In the genomic region with DNA sequence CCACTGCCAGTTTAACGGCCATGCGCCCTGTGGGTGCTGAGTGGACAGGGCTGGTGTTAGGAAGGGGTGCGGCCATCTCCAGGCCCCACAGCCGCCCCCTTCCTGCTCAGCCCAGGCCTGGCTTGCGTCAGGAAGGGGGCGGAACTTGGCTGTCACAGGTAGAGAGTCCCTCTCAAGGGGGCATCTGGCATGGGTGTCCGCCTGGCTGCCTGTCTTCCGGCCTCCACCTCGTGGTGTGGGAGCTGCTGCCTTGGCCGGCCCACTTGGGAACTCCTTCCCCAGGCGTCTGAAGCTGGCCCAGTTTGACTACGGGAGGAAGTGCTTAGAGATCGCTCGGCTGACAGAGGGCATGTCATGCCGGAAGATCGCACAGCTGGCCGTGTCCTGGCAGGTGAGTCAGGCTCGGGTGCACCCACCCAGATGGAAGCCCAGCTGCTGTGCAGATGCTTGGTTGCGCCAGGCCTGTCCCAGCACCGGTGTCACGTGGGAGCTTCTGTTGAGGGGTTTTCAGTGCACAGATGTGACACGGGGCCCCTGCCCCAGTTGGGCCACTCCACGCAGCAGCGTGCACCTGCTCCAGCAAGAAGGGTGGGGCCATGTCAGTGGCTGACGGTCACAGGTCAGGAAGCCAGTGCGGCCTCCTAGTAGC, we compare ENCODE assay signal across 9 cellular contexts. TPM values are rescaled to one million over a fixed set of nuclear protein-coding genes. Genes with fewer than 3 reads are reported as not detected.
DNase-seq lines count a peak whose midpoint lies in the region; ATAC-seq, FAIRE-seq and TF ChIP-seq lines count a peak whose summit lies in the region.
"Had no signal": no experiment of that assay in that cellular context is flagged by ENCODE, and none has a peak within 500 bp of the region (broad histone marks: within the 10 kb centered on the region; RNA-seq: fewer than 3 reads in every experiment).

No MANE protein-coding gene starts in this region.

- no peak for TF ChIP-seq EP300 in HepG2 (IDR thresholded peaks at IDR 0.05; ENCODE audit: low read depth in 2 of 2, low read length in 2 of 2)
- TF ChIP-seq EP300 in HepG2 (CRISPR knock-in tag; IDR thresholded peaks at IDR 0.05; ENCODE audit: borderline replicate concordance), result no peak

- no peaks in the 10 kb centered on the region for H4K20me1 ChIP-seq in HepG2 (ENCODE audit: insufficient read depth, low read length)

- POLR2A ChIA-PET in HepG2 (lab: Yijun Ruan, JAX), result interaction anchor here (0.8 to 1.9 kb wide), 7 partner anchors 9 to 62 kb away, joined by 3 to 11 read pairs (median 4); a partner anchor contains a TSS

- no peaks in the 10 kb centered on the region for H3K36me3 ChIP-seq in HepG2 (replicated peaks in 1 of 2; ENCODE audit: control insufficient read depth in 1 of 2, insufficient read depth in 2 of 2, low read length in 2 of 2)
- H3K36me3 ChIP-seq: brain microvascular endothelial cell had no signal

- 0% methylated on average over 3 of the region's 26 CpGs for WGBS in HepG2 (ENCODE audit: low lambda C conversion rate)

- no peaks in the 10 kb centered on the region for H3K9me3 ChIP-seq in HepG2 (ENCODE audit: low read length)

- H3K9me3 Mint-ChIP-seq in activated T-helper 17 cell treated with anti-CD3 and anti-CD28 coated beads, Interleukin-2, amount 50 U/mL, for 72 hours, result no peaks in the 10 kb centered on the region

- peak; percentile 98 for DNase-seq in COLO668 (lab: John Stamatoyannopoulos, UW; ENCODE audit: unreplicated experiment)
- DNase-seq in HepG2 (ENCODE audit: low spot score), result peak; percentile 51
- no peak for DNase-seq in superior temporal gyrus (ENCODE audit: extremely low spot score)
- no peak for DNase-seq in retina
- DNase-seq: brain microvascular endothelial cell had no signal

- no peaks in the 10 kb centered on the region for H3K36me3 Mint-ChIP-seq in activated T-helper 17 cell treated with anti-CD3 and anti-CD28 coated beads, Interleukin-2, amount 50 U/mL, for 72 hours (ENCODE audit: low read depth)

- peak overlapping the region; percentile 26; the same call in 1 of the 2 replicates for H3K9ac ChIP-seq in HepG2 (ENCODE audit: insufficient read depth, low read depth, low read length)

- no peak for TF ChIP-seq CTCF in HepG2 (CRISPR knock-in tag; IDR thresholded peaks at IDR 0.05)

- CTCF ChIA-PET in HepG2 (lab: Yijun Ruan, JAX; ENCODE audit: low intra/inter-chr PET ratio, low total read pairs), result no interaction called here

- intact Hi-C loops in HepG2 (cut with micrococcal nuclease; ENCODE audit: unreplicated experiment), result no loop called here

- H3K4me3 ChIP-seq in HepG2 (replicated peaks in 1 of 3; ENCODE audit: insufficient read depth in 1 of 3, low read depth in 2 of 3, low read length in 3 of 3), result peak overlapping the region; percentile 33 to 71 (median 49); a peak in 5 of 6 replicates

- in situ Hi-C loops in HepG2 (cut with HindIII; ENCODE audit: extremely low pct_ligation_motif_present, low pct_unique_long_range_greater_than_20kb), result no loop called here

- no peak for FAIRE-seq in HepG2 (lab: Jason Lieb, UNC)

- BruUV-seq in HepG2 (replicated peaks; lab: Mats Ljungman, UMichigan), result no TSS peak

- H3K27me3 ChIP-seq in HepG2 (ENCODE audit: control insufficient read depth in 1 of 2, insufficient read depth in 2 of 2, low read length in 2 of 2), result peaks cover 6 to 16% of the 10 kb centered on the region in 2 experiments; a peak in 4 of 5 replicates
- H3K27me3 ChIP-seq: brain microvascular endothelial cell had no signal

- peak in 1 of 2 experiments; percentile 40; a peak in 1 of 4 replicates for TF ChIP-seq POLR2A in HepG2 (IDR thresholded peaks at IDR 0.05; ENCODE audit: insufficient read depth in 1 of 2, low read depth in 2 of 2, low read length in 2 of 2)

- peak overlapping the region; percentile 61 for H3K4me3 Mint-ChIP-seq in activated T-helper 17 cell treated with anti-CD3 and anti-CD28 coated beads, Interleukin-2, amount 50 U/mL, for 72 hours

- no peak for TF ChIP-seq RAD21 in HepG2 (CRISPR knock-in tag; IDR thresholded peaks at IDR 0.05)

- H3K27me3 Mint-ChIP-seq in activated T-helper 17 cell treated with anti-CD3 and anti-CD28 coated beads, Interleukin-2, amount 50 U/mL, for 72 hours, result peaks cover 3% of the 10 kb centered on the region

- no peaks in the 10 kb centered on the region for H3K79me2 ChIP-seq in HepG2 (ENCODE audit: insufficient read depth, low read length)

- H3K4me1 ChIP-seq in HepG2 (ENCODE audit: insufficient read depth, low read length), result peaks cover 37% of the 10 kb centered on the region

- H3K4me1 Mint-ChIP-seq in activated T-helper 17 cell treated with anti-CD3 and anti-CD28 coated beads, Interleukin-2, amount 50 U/mL, for 72 hours, result no peaks in the 10 kb centered on the region

- no peak overlapping the region for H3K27ac ChIP-seq in HepG2 (ENCODE audit: extremely low read length, insufficient read depth, low read length)
- H3K27ac ChIP-seq: brain microvascular endothelial cell had no signal

- H2AFZ ChIP-seq in HepG2 (ENCODE audit: low read length), result no peak overlapping the region

- ATAC-seq in HG03175 (IDR thresholded peaks at IDR 0.05; ENCODE audit: unreplicated experiment), result peak; percentile 55
- peak; percentile 87 for ATAC-seq in activated T-helper 17 cell treated with anti-CD3 and anti-CD28 coated beads, Interleukin-2, amount 50 U/mL, for 72 hours (replicated peaks)
- peak; percentile 87 for ATAC-seq in HepG2
- ATAC-seq in HG02763 (IDR thresholded peaks at IDR 0.05; ENCODE audit: unreplicated experiment), result no peak
- no peak for ATAC-seq in HG03108 (IDR thresholded peaks at IDR 0.05; ENCODE audit: unreplicated experiment)

- H3K27ac Mint-ChIP-seq in activated T-helper 17 cell treated with anti-CD3 and anti-CD28 coated beads, Interleukin-2, amount 50 U/mL, for 72 hours, result peak overlapping the region; percentile 73

- H3K4me2 ChIP-seq in HepG2 (ENCODE audit: low read depth, low read length), result peak overlapping the region; percentile 77

RNA-seq across cellular contexts. Expression of a gene that starts 9.1 kb away (rescaled TPM):
- 10 to 100 TPM; 24.6 to 55.5 TPM for total RNA-seq in activated T-helper 17 cell treated with anti-CD3 and anti-CD28 coated beads, Interleukin-2, amount 50 U/mL, for 72 hours
- total RNA-seq in HepG2 (2016; rRNA removed; fragmentation: Illumina TruSeq; extraction: Trizol), result 21.1 and 31.1 TPM in 2 replicates
- total RNA-seq in HepG2 (2016; cell fraction: cytosol; rRNA removed; fragmentation: Illumina TruSeq; extraction: Trizol; ENCODE audit: low read depth), result 26.1 and 27.7 TPM in 2 replicates
- 19.1 and 31.9 TPM in 2 replicates for total RNA-seq in HepG2 (2016; cell fraction: insoluble cytoplasmic fraction; rRNA removed; fragmentation: Illumina TruSeq; extraction: Trizol)
- total RNA-seq in HepG2 (2016; cell fraction: membrane; rRNA removed; fragmentation: Illumina TruSeq; extraction: Trizol), result 24.8 and 25.7 TPM in 2 replicates
- total RNA-seq in HepG2 (2016; cell fraction: nucleus; rRNA removed; fragmentation: Illumina TruSeq; extraction: Trizol), result 28.8 and 34.2 TPM in 2 replicates
- polyA plus RNA-seq in HepG2 (2011; rRNA removed), result 9.6 and 15.4 TPM in 2 replicates
- polyA plus RNA-seq in HepG2 (2011; cell fraction: cytosol; rRNA removed), result 7.3 and 12.3 TPM in 2 replicates
- polyA plus RNA-seq in HepG2 (2011; cell fraction: nucleus; rRNA removed), result 82.9 and 84.6 TPM in 2 replicates
- polyA plus RNA-seq in HepG2 (2012), result 9.1 and 14.3 TPM in 2 replicates
- polyA plus RNA-seq in HepG2 (2016; cell fraction: cytosol; fragmentation: Illumina TruSeq; extraction: Trizol; ENCODE audit: low read depth), result 11.2 and 12.2 TPM in 2 replicates
- 22.1 and 23.9 TPM in 2 replicates for polyA plus RNA-seq in HepG2 (2016; cell fraction: insoluble cytoplasmic fraction; fragmentation: Illumina TruSeq; extraction: Trizol; ENCODE audit: low read depth)
- 16.4 and 18.0 TPM in 2 replicates for polyA plus RNA-seq in HepG2 (2016; cell fraction: membrane; fragmentation: Illumina TruSeq; extraction: Trizol; ENCODE audit: low read depth)
- 108 and 128 TPM in 2 replicates for polyA plus RNA-seq in HepG2 (2016; cell fraction: nucleus; fragmentation: Illumina TruSeq; extraction: Trizol; ENCODE audit: insufficient read depth, low read depth)
- 15.4 and 54.9 TPM in 2 replicates for polyA minus RNA-seq in HepG2 (2011; rRNA and poly(A)+ RNA removed; ENCODE audit: low replicate concordance)
- 8.0 and 10.3 TPM in 2 replicates for polyA minus RNA-seq in HepG2 (2011; cell fraction: cytosol; rRNA and poly(A)+ RNA removed)
- polyA minus RNA-seq in HepG2 (2011; cell fraction: nucleus; rRNA and poly(A)+ RNA removed), result 18.0 and 21.1 TPM in 2 replicates

RNA-seq across cellular contexts. Expression of a gene that starts 13.0 kb away (rescaled TPM):
- total RNA-seq in activated T-helper 17 cell treated with anti-CD3 and anti-CD28 coated beads, Interleukin-2, amount 50 U/mL, for 72 hours, result 1 to 10 TPM; 1.4 to 2.1 TPM
- total RNA-seq in HepG2 (2016; rRNA removed; fragmentation: Illumina TruSeq; extraction: Trizol), result 3.2 and 4.7 TPM in 2 replicates
- 2.4 and 4.7 TPM in 2 replicates for total RNA-seq in HepG2 (2016; cell fraction: cytosol; rRNA removed; fragmentation: Illumina TruSeq; extraction: Trizol; ENCODE audit: low read depth)
- 2.7 and 3.3 TPM in 2 replicates for total RNA-seq in HepG2 (2016; cell fraction: insoluble cytoplasmic fraction; rRNA removed; fragmentation: Illumina TruSeq; extraction: Trizol)
- 5.4 and 8.1 TPM in 2 replicates for total RNA-seq in HepG2 (2016; cell fraction: membrane; rRNA removed; fragmentation: Illumina TruSeq; extraction: Trizol)
- 1.2 and 2.1 TPM in 2 replicates for total RNA-seq in HepG2 (2016; cell fraction: nucleus; rRNA removed; fragmentation: Illumina TruSeq; extraction: Trizol)
- polyA plus RNA-seq in HepG2 (2011; rRNA removed), result 2.4 and 3.5 TPM in 2 replicates
- 3.5 and 3.6 TPM in 2 replicates for polyA plus RNA-seq in HepG2 (2011; cell fraction: cytosol; rRNA removed)
- polyA plus RNA-seq in HepG2 (2011; cell fraction: nucleus; rRNA removed), result 1.7 and 1.9 TPM in 2 replicates
- polyA plus RNA-seq in HepG2 (2012), result 3.2 and 4.4 TPM in 2 replicates
- 5.2 and 8.6 TPM in 2 replicates for polyA plus RNA-seq in HepG2 (2016; cell fraction: cytosol; fragmentation: Illumina TruSeq; extraction: Trizol; ENCODE audit: low read depth)
- 4.6 and 4.8 TPM in 2 replicates for polyA plus RNA-seq in HepG2 (2016; cell fraction: insoluble cytoplasmic fraction; fragmentation: Illumina TruSeq; extraction: Trizol; ENCODE audit: low read depth)
- polyA plus RNA-seq in HepG2 (2016; cell fraction: membrane; fragmentation: Illumina TruSeq; extraction: Trizol; ENCODE audit: low read depth), result 8.3 TPM in 2 replicates
- polyA plus RNA-seq in HepG2 (2016; cell fraction: nucleus; fragmentation: Illumina TruSeq; extraction: Trizol; ENCODE audit: insufficient read depth, low read depth), result 1.5 and 1.9 TPM in 2 replicates
- polyA minus RNA-seq in HepG2 (2011; rRNA and poly(A)+ RNA removed; ENCODE audit: low replicate concordance), result 0.96 TPM in 1 of 2 replicates, not detected in the other
- 0.97 and 2.1 TPM in 2 replicates for polyA minus RNA-seq in HepG2 (2011; cell fraction: cytosol; rRNA and poly(A)+ RNA removed)
- polyA minus RNA-seq in HepG2 (2011; cell fraction: nucleus; rRNA and poly(A)+ RNA removed), result 0.39 and 0.75 TPM in 2 replicates

RNA-seq across cellular contexts. Expression of a gene that starts 27.0 kb away (rescaled TPM):
- 1 to 10 TPM in 1 of 2 donors, under 1 TPM in 1; 0.84 to 6.2 TPM for total RNA-seq in activated T-helper 17 cell treated with anti-CD3 and anti-CD28 coated beads, Interleukin-2, amount 50 U/mL, for 72 hours
- 25.1 and 57.5 TPM in 2 replicates for total RNA-seq in HepG2 (2016; rRNA removed; fragmentation: Illumina TruSeq; extraction: Trizol)
- 4.5 and 4.7 TPM in 2 replicates for total RNA-seq in HepG2 (2016; cell fraction: cytosol; rRNA removed; fragmentation: Illumina TruSeq; extraction: Trizol; ENCODE audit: low read depth)
- 23.6 and 57.6 TPM in 2 replicates for total RNA-seq in HepG2 (2016; cell fraction: insoluble cytoplasmic fraction; rRNA removed; fragmentation: Illumina TruSeq; extraction: Trizol)
- 12.5 and 16.0 TPM in 2 replicates for total RNA-seq in HepG2 (2016; cell fraction: membrane; rRNA removed; fragmentation: Illumina TruSeq; extraction: Trizol)
- total RNA-seq in HepG2 (2016; cell fraction: nucleus; rRNA removed; fragmentation: Illumina TruSeq; extraction: Trizol), result 51.4 and 68.6 TPM in 2 replicates
- polyA plus RNA-seq in HepG2 (2011; rRNA removed), result 40.9 and 61.3 TPM in 2 replicates
- 31.3 and 57.3 TPM in 2 replicates for polyA plus RNA-seq in HepG2 (2011; cell fraction: cytosol; rRNA removed)
- 80.8 and 81.7 TPM in 2 replicates for polyA plus RNA-seq in HepG2 (2011; cell fraction: nucleus; rRNA removed)
- 28.6 and 31.7 TPM in 2 replicates for polyA plus RNA-seq in HepG2 (2012)
- polyA plus RNA-seq in HepG2 (2016; cell fraction: cytosol; fragmentation: Illumina TruSeq; extraction: Trizol; ENCODE audit: low read depth), result 6.7 and 8.2 TPM in 2 replicates
- 32.1 and 34.9 TPM in 2 replicates for polyA plus RNA-seq in HepG2 (2016; cell fraction: insoluble cytoplasmic fraction; fragmentation: Illumina TruSeq; extraction: Trizol; ENCODE audit: low read depth)
- polyA plus RNA-seq in HepG2 (2016; cell fraction: membrane; fragmentation: Illumina TruSeq; extraction: Trizol; ENCODE audit: low read depth), result 16.7 and 17.0 TPM in 2 replicates
- polyA plus RNA-seq in HepG2 (2016; cell fraction: nucleus; fragmentation: Illumina TruSeq; extraction: Trizol; ENCODE audit: insufficient read depth, low read depth), result 140 and 151 TPM in 2 replicates
- polyA minus RNA-seq in HepG2 (2011; rRNA and poly(A)+ RNA removed; ENCODE audit: low replicate concordance), result 0.05 and 92.8 TPM in 2 replicates
- polyA minus RNA-seq in HepG2 (2011; cell fraction: cytosol; rRNA and poly(A)+ RNA removed), result 48.6 and 49.4 TPM in 2 replicates
- 12.6 and 15.8 TPM in 2 replicates for polyA minus RNA-seq in HepG2 (2011; cell fraction: nucleus; rRNA and poly(A)+ RNA removed)

RNA-seq across cellular contexts. Expression of a gene that starts 41.4 kb away (rescaled TPM):
- total RNA-seq in activated T-helper 17 cell treated with anti-CD3 and anti-CD28 coated beads, Interleukin-2, amount 50 U/mL, for 72 hours, result not detected
- 28.3 and 30.1 TPM in 2 replicates for total RNA-seq in HepG2 (2016; rRNA removed; fragmentation: Illumina TruSeq; extraction: Trizol)
- 5.3 and 5.6 TPM in 2 replicates for total RNA-seq in HepG2 (2016; cell fraction: cytosol; rRNA removed; fragmentation: Illumina TruSeq; extraction: Trizol; ENCODE audit: low read depth)
- 28.5 and 29.3 TPM in 2 replicates for total RNA-seq in HepG2 (2016; cell fraction: insoluble cytoplasmic fraction; rRNA removed; fragmentation: Illumina TruSeq; extraction: Trizol)
- 16.0 and 16.3 TPM in 2 replicates for total RNA-seq in HepG2 (2016; cell fraction: membrane; rRNA removed; fragmentation: Illumina TruSeq; extraction: Trizol)
- 18.0 and 19.5 TPM in 2 replicates for total RNA-seq in HepG2 (2016; cell fraction: nucleus; rRNA removed; fragmentation: Illumina TruSeq; extraction: Trizol)
- polyA plus RNA-seq in HepG2 (2011; rRNA removed), result 12.1 and 13.2 TPM in 2 replicates
- 13.0 and 16.9 TPM in 2 replicates for polyA plus RNA-seq in HepG2 (2011; cell fraction: cytosol; rRNA removed)
- 27.8 and 28.7 TPM in 2 replicates for polyA plus RNA-seq in HepG2 (2011; cell fraction: nucleus; rRNA removed)
- 7.1 and 8.2 TPM in 2 replicates for polyA plus RNA-seq in HepG2 (2012)
- polyA plus RNA-seq in HepG2 (2016; cell fraction: cytosol; fragmentation: Illumina TruSeq; extraction: Trizol; ENCODE audit: low read depth), result 5.0 TPM in 2 replicates
- 30.0 and 31.6 TPM in 2 replicates for polyA plus RNA-seq in HepG2 (2016; cell fraction: insoluble cytoplasmic fraction; fragmentation: Illumina TruSeq; extraction: Trizol; ENCODE audit: low read depth)
- polyA plus RNA-seq in HepG2 (2016; cell fraction: membrane; fragmentation: Illumina TruSeq; extraction: Trizol; ENCODE audit: low read depth), result 11.4 and 12.1 TPM in 2 replicates
- 45.0 and 48.7 TPM in 2 replicates for polyA plus RNA-seq in HepG2 (2016; cell fraction: nucleus; fragmentation: Illumina TruSeq; extraction: Trizol; ENCODE audit: insufficient read depth, low read depth)
- polyA minus RNA-seq in HepG2 (2011; rRNA and poly(A)+ RNA removed; ENCODE audit: low replicate concordance), result 9.7 TPM in 1 of 2 replicates, not detected in the other
- 5.6 and 6.6 TPM in 2 replicates for polyA minus RNA-seq in HepG2 (2011; cell fraction: cytosol; rRNA and poly(A)+ RNA removed)
- polyA minus RNA-seq in HepG2 (2011; cell fraction: nucleus; rRNA and poly(A)+ RNA removed), result 2.6 and 3.6 TPM in 2 replicates

RNA-seq across cellular contexts. Expression of a gene that starts 49.5 kb away (rescaled TPM):
- total RNA-seq in activated T-helper 17 cell treated with anti-CD3 and anti-CD28 coated beads, Interleukin-2, amount 50 U/mL, for 72 hours, result 10 to 100 TPM; 24.2 to 56.8 TPM
- total RNA-seq in HepG2 (2016; rRNA removed; fragmentation: Illumina TruSeq; extraction: Trizol), result 33.4 and 49.0 TPM in 2 replicates
- 18.2 and 18.9 TPM in 2 replicates for total RNA-seq in HepG2 (2016; cell fraction: cytosol; rRNA removed; fragmentation: Illumina TruSeq; extraction: Trizol; ENCODE audit: low read depth)
- total RNA-seq in HepG2 (2016; cell fraction: insoluble cytoplasmic fraction; rRNA removed; fragmentation: Illumina TruSeq; extraction: Trizol), result 27.6 and 52.7 TPM in 2 replicates
- total RNA-seq in HepG2 (2016; cell fraction: membrane; rRNA removed; fragmentation: Illumina TruSeq; extraction: Trizol), result 38.0 and 38.8 TPM in 2 replicates
- total RNA-seq in HepG2 (2016; cell fraction: nucleus; rRNA removed; fragmentation: Illumina TruSeq; extraction: Trizol), result 30.1 and 34.5 TPM in 2 replicates
- 10.6 and 15.5 TPM in 2 replicates for polyA plus RNA-seq in HepG2 (2011; rRNA removed)
- 11.1 and 18.2 TPM in 2 replicates for polyA plus RNA-seq in HepG2 (2011; cell fraction: cytosol; rRNA removed)
- 45.2 and 49.3 TPM in 2 replicates for polyA plus RNA-seq in HepG2 (2011; cell fraction: nucleus; rRNA removed)
- 12.6 and 17.3 TPM in 2 replicates for polyA plus RNA-seq in HepG2 (2012)
- 19.2 and 20.9 TPM in 2 replicates for polyA plus RNA-seq in HepG2 (2016; cell fraction: cytosol; fragmentation: Illumina TruSeq; extraction: Trizol; ENCODE audit: low read depth)
- 33.0 and 40.7 TPM in 2 replicates for polyA plus RNA-seq in HepG2 (2016; cell fraction: insoluble cytoplasmic fraction; fragmentation: Illumina TruSeq; extraction: Trizol; ENCODE audit: low read depth)
- polyA plus RNA-seq in HepG2 (2016; cell fraction: membrane; fragmentation: Illumina TruSeq; extraction: Trizol; ENCODE audit: low read depth), result 30.9 and 31.4 TPM in 2 replicates
- polyA plus RNA-seq in HepG2 (2016; cell fraction: nucleus; fragmentation: Illumina TruSeq; extraction: Trizol; ENCODE audit: insufficient read depth, low read depth), result 80.5 and 96.5 TPM in 2 replicates
- 21.9 and 37.5 TPM in 2 replicates for polyA minus RNA-seq in HepG2 (2011; rRNA and poly(A)+ RNA removed; ENCODE audit: low replicate concordance)
- polyA minus RNA-seq in HepG2 (2011; cell fraction: cytosol; rRNA and poly(A)+ RNA removed), result 11.0 and 16.1 TPM in 2 replicates
- polyA minus RNA-seq in HepG2 (2011; cell fraction: nucleus; rRNA and poly(A)+ RNA removed), result 8.6 and 10.7 TPM in 2 replicates

Comparison
In these comparisons a context has a peak if more than half of its experiments do, and no peak if none do; other contexts are left out.
1. DNase-seq: peak in COLO668 (single experiment) and HepG2 (single experiment); none in superior temporal gyrus (single experiment) and retina (single experiment).
2. ATAC-seq: peak in HG03175 (single experiment), activated T-helper 17 cell treated with anti-CD3 and anti-CD28 coated beads, Interleukin-2, amount 50 U/mL, for 72 hours (single experiment) and HepG2 (single experiment); none in HG02763 (single experiment) and HG03108 (single experiment).